In genomic region chr4:78214078-78214477, GRCh38 we compare ENCODE assay signal across 26 cellular contexts.
"Had no signal": no experiment of that assay in that cellular context is flagged by ENCODE, and none has a peak within 500 bp of the region (broad histone marks: within the 10 kb centered on the region; RNA-seq: fewer than 3 reads in every experiment).

No MANE protein-coding gene starts in this region.

- H3K4me1 ChIP-seq: gastrocnemius medialis, heart left ventricle, parathyroid adenoma, prostate gland, tibial nerve, upper lobe of left lung had no signal

- H3K4me3 ChIP-seq: gastrocnemius medialis, heart left ventricle, hepatocyte, lung, mucosa of descending colon, prostate gland, thoracic aorta, tibial nerve, upper lobe of left lung had no signal

- H3K27me3 ChIP-seq: gastrocnemius medialis, heart left ventricle, hepatocyte, neutrophil, tibial nerve, upper lobe of left lung had no signal

- H3K4me1 Mint-ChIP-seq: memory B cell; naive B cell; neural crest cell; stimulated activated naive B cell treated with anti-CD40 and anti-IgM and Interleukin-4, amounts not matched to agents 10 μg/mL and 1 μg/mL and 100 μg/mL, for 72 hours had no signal

- ATAC-seq: gastrocnemius medialis; heart left ventricle; left lobe of liver; mucosa of descending colon; natural killer cell treated with Interleukin-12 subunit alpha and Interleukin-12 subunit beta and Interleukin-15 and Interleukin-18, amount 100 ng/mL, for 72 hours; right cardiac atrium; stimulated activated naive B cell treated with anti-CD40 and anti-IgM and Interleukin-4, amounts not matched to agents 10 μg/mL and 1 μg/mL and 100 μg/mL, for 72 hours had no signal

- H3K27ac Mint-ChIP-seq: memory B cell; naive B cell; natural killer cell treated with Interleukin-12 subunit alpha and Interleukin-12 subunit beta and Interleukin-15 and Interleukin-18, amount 100 ng/mL, for 72 hours; stimulated activated naive B cell treated with anti-CD40 and anti-IgM and Interleukin-4, amounts not matched to agents 10 μg/mL and 1 μg/mL and 100 μg/mL, for 72 hours; stimulated activated naive CD8-positive, alpha-beta T cell treated with anti-CD3 and anti-CD28 coated beads, Interleukin-15, Interleukin-2, amounts not matched to agents 100 ng/mL and 50 ng/mL, for 24 hours had no signal

- H3K9ac ChIP-seq: parathyroid adenoma had no signal

- H3K36me3 Mint-ChIP-seq: memory B cell; naive B cell; natural killer cell treated with Interleukin-12 subunit alpha and Interleukin-12 subunit beta and Interleukin-15 and Interleukin-18, amount 100 ng/mL, for 72 hours; stimulated activated naive B cell treated with anti-CD40 and anti-IgM and Interleukin-4, amounts not matched to agents 10 μg/mL and 1 μg/mL and 100 μg/mL, for 72 hours had no signal

- H3K27me3 Mint-ChIP-seq: stimulated activated naive CD8-positive, alpha-beta T cell treated with anti-CD3 and anti-CD28 coated beads, Interleukin-15, Interleukin-2, amounts not matched to agents 100 ng/mL and 50 ng/mL, for 24 hours had no signal

- H3K9me3 ChIP-seq: gastrocnemius medialis, heart left ventricle, mucosa of descending colon, neutrophil, prostate gland, thoracic aorta, tibial nerve, upper lobe of left lung had no signal

- H3K9me3 Mint-ChIP-seq: memory B cell; natural killer cell treated with Interleukin-12 subunit alpha and Interleukin-12 subunit beta and Interleukin-15 and Interleukin-18, amount 100 ng/mL, for 72 hours; neural crest cell; stimulated activated naive B cell treated with anti-CD40 and anti-IgM and Interleukin-4, amounts not matched to agents 10 μg/mL and 1 μg/mL and 100 μg/mL, for 72 hours; stimulated activated naive CD8-positive, alpha-beta T cell treated with anti-CD3 and anti-CD28 coated beads, Interleukin-15, Interleukin-2, amounts not matched to agents 100 ng/mL and 50 ng/mL, for 24 hours had no signal

- H2AFZ ChIP-seq: hepatocyte, parathyroid adenoma had no signal

- H3K27ac ChIP-seq: gastrocnemius medialis, heart left ventricle, hepatocyte, neutrophil, parathyroid adenoma, prostate gland, thoracic aorta, tibial nerve, upper lobe of left lung had no signal

- H3K79me2 ChIP-seq: hepatocyte, parathyroid adenoma had no signal

- DNase-seq: cortex of kidney; foreskin fibroblast; gastrocnemius medialis; heart left ventricle; kidney; mucosa of descending colon; naive B cell; right cardiac atrium; small intestine; stimulated activated CD4-positive, alpha-beta T cell treated with anti-CD3 and anti-CD28 coated beads, Interleukin-15, amount 100 ng/mL, for 24 hours; stimulated activated CD4-positive, alpha-beta T cell treated with anti-CD3 and anti-CD28 coated beads, Interleukin-2, amount 100 ng/mL, for 48 hours; stimulated activated naive B cell treated with anti-CD40 and anti-IgM and Interleukin-4, amounts not matched to agents 10 μg/mL and 1 μg/mL and 100 μg/mL, for 72 hours; upper lobe of left lung had no signal

- H3K4me2 ChIP-seq: hepatocyte had no signal

- H3K36me3 ChIP-seq: gastrocnemius medialis, heart left ventricle, neutrophil, prostate gland, thoracic aorta, tibial nerve, upper lobe of left lung had no signal

- FAIRE-seq: kidney, small intestine, urothelium cell line had no signal

- H3K4me3 Mint-ChIP-seq: memory B cell; naive B cell; natural killer cell treated with Interleukin-12 subunit alpha and Interleukin-12 subunit beta and Interleukin-15 and Interleukin-18, amount 100 ng/mL, for 72 hours; neural crest cell; stimulated activated naive B cell treated with anti-CD40 and anti-IgM and Interleukin-4, amounts not matched to agents 10 μg/mL and 1 μg/mL and 100 μg/mL, for 72 hours; stimulated activated naive CD8-positive, alpha-beta T cell treated with anti-CD3 and anti-CD28 coated beads, Interleukin-15, Interleukin-2, amounts not matched to agents 100 ng/mL and 50 ng/mL, for 24 hours had no signal
